In genomic region chr2:147211484-147211883, GRCh38 we compare ENCODE assay signal across 29 cellular contexts.
"Had no signal": no experiment of that assay in that cellular context is flagged by ENCODE, and none has a peak within 500 bp of the region (broad histone marks: within the 10 kb centered on the region; RNA-seq: fewer than 3 reads in every experiment).

No MANE protein-coding gene starts in this region.

- DNase-seq: activated CD4-positive, alpha-beta memory T cell treated with anti-CD3 and anti-CD28 coated beads, Interleukin-2, amount 10 ng/mL, durations not matched to agents 7 days and 5 days; activated CD4-positive, alpha-beta T cell treated with anti-CD3 and anti-CD28 coated beads for 36 hours; activated CD4-positive, alpha-beta T cell treated with anti-CD3 and anti-CD28 coated beads, Interleukin-2, amount 10 ng/mL, durations not matched to agents 7 days and 5 days; activated CD4-positive, alpha-beta T cell treated with anti-CD3 and anti-CD28 coated beads, Interleukin-2, amount 50 U/mL, for 4 hours; activated CD4-positive, CD25-positive, alpha-beta regulatory T cell; activated CD4-positive, CD25-positive, alpha-beta regulatory T cell treated with anti-CD3 and anti-CD28 coated beads, Interleukin-2, amount 50 U/mL, for 72 hours; activated CD8-positive, alpha-beta memory T cell treated with anti-CD3 and anti-CD28 coated beads, Interleukin-2, amount 50 U/mL, for 48 hours; activated effector memory CD4-positive, alpha-beta T cell treated with Interleukin-2 at 50 U/mL for 16 hours; activated gamma-delta T cell treated with Interleukin-2 at 50 U/mL for 16 hours; activated naive CD4-positive, alpha-beta T cell treated with anti-CD3 and anti-CD28 coated beads, Interleukin-2, amount 50 U/mL, for 16 hours; activated naive CD4-positive, alpha-beta T cell treated with Interleukin-2 at 50 U/mL for 16 hours; activated T-cell treated with anti-CD3 and anti-CD28 coated beads for 4 hours; activated T-cell treated with anti-CD3 and anti-CD28 coated beads, Interleukin-2, amount 50 U/mL, for 24 hours; activated T-cell treated with anti-CD3 and anti-CD28 coated beads, Interleukin-2, amount 50 U/mL, for 72 hours; amniotic stem cell; anterior cingulate cortex; brain microvascular endothelial cell; central memory CD4-positive, alpha-beta T cell; cerebellar nuclear complex; colonic mucosa; effector CD8-positive, alpha-beta T cell; endodermal cell; esophagus squamous epithelium; gastrocnemius medialis; glutamatergic neuron; heart left ventricle; T-helper 2 cell had no signal

- H3K36me3 ChIP-seq: brain microvascular endothelial cell, cardiac muscle cell, colonic mucosa, esophagus squamous epithelium, gastrocnemius medialis, heart left ventricle had no signal

- H3K4me1 ChIP-seq: colonic mucosa, esophagus squamous epithelium, heart left ventricle had no signal

- H3K27ac ChIP-seq: brain microvascular endothelial cell, cardiac muscle cell, colonic mucosa, epithelial cell of prostate, esophagus squamous epithelium, gastrocnemius medialis, heart left ventricle had no signal

- H3K4me3 ChIP-seq: cardiac muscle cell, colonic mucosa, esophagus squamous epithelium, gastrocnemius medialis, heart left ventricle had no signal

- H3K9me3 ChIP-seq: colonic mucosa, gastrocnemius medialis had no signal

- H3K27me3 ChIP-seq: brain microvascular endothelial cell, cardiac muscle cell, colonic mucosa, esophagus squamous epithelium, gastrocnemius medialis, heart left ventricle had no signal

- ATAC-seq: activated CD4-positive, alpha-beta T cell treated with anti-CD3 and anti-CD28 coated beads for 36 hours; activated T-cell treated with anti-CD3 and anti-CD28 coated beads, Interleukin-2, amount 50 U/mL, for 72 hours; gastrocnemius medialis; heart left ventricle had no signal
